Comparison of ENCODE assay signal across 8 cellular contexts in genomic region chr19:1248454-1249297, GRCh38. TPM values are rescaled to one million over a fixed set of nuclear protein-coding genes. Genes with fewer than 3 reads are reported as not detected.
DNase-seq lines count a peak whose midpoint lies in the region; TF ChIP-seq lines count a peak whose summit lies in the region.

Gene MIDN, plus strand, starts transcription at chr19:1248583. Its CDS starts 1,714 bp downstream, at chr19:1250297.

- no peaks in the 10 kb centered on the region for H3K9me3 Mint-ChIP-seq in brain

- H3K4me1 ChIP-seq in GM23248 (ENCODE audit: insufficient read depth) (peaks cover 22% of the 10 kb centered on the region), Loucy (ENCODE audit: insufficient read depth, low read length, poor library complexity, severe bottlenecking) (peaks cover 19% of the 10 kb centered on the region), iPS-18a (ENCODE audit: control insufficient read depth, low read depth, low read length) (peaks cover 3% of the 10 kb centered on the region), skeletal muscle tissue (ENCODE audit: control insufficient read depth in 3 of 3, insufficient read depth in 3 of 3, low read length in 3 of 3) (peaks cover 46 to 63% (median 61%) of the 10 kb centered on the region in 3 donors)

- H4K20me1 ChIP-seq in GM23248 (ENCODE audit: insufficient read depth) (no peaks in the 10 kb centered on the region), Loucy (ENCODE audit: insufficient read depth, low read length, poor library complexity, severe bottlenecking) (peaks cover 35% of the 10 kb centered on the region)

- H3K9me3 ChIP-seq in GM23248 (ENCODE audit: low read depth) (no peaks in the 10 kb centered on the region), Loucy (ENCODE audit: insufficient read depth, low read depth, low read length) (no peaks in the 10 kb centered on the region), iPS-18a (ENCODE audit: control insufficient read depth, low read depth, low read length) (no peaks in the 10 kb centered on the region), skeletal muscle tissue (ENCODE audit: control insufficient read depth in 3 of 3, low read length in 3 of 3) (no peaks in the 10 kb centered on the region)

- H3K9me2 ChIP-seq in GM23248 (ENCODE audit: insufficient read depth) (no peaks in the 10 kb centered on the region), Loucy (replicated peaks; ENCODE audit: low read depth, low read length) (no peaks in the 10 kb centered on the region)

- peaks cover 26% of the 10 kb centered on the region for H3K4me1 Mint-ChIP-seq in brain

- H3K36me3 Mint-ChIP-seq in brain = peaks cover 10% of the 10 kb centered on the region

- H3K4me3 ChIP-seq in GM06990 (replicated peaks; ENCODE audit: low read depth, low read length) (peak within 1 kb of the TSS; percentile 75), GM23248 (peak within 1 kb of the TSS; percentile 88), Loucy (ENCODE audit: low read length, poor library complexity, severe bottlenecking) (peak within 1 kb of the TSS; percentile 92), iPS-18a (ENCODE audit: low read length) (peak within 1 kb of the TSS; percentile 62), skeletal muscle tissue (ENCODE audit: low read length in 3 of 3) (peak within 1 kb of the TSS; percentile 56 to 79 (median 72))

- H3K27ac ChIP-seq in GM23248 (peak within 1 kb of the TSS; percentile 98), iPS-18a (ENCODE audit: low read length) (peak within 1 kb of the TSS; percentile 47), skeletal muscle tissue (ENCODE audit: low read depth, low read length) (peak within 1 kb of the TSS; percentile 100)

- H3K4me2 ChIP-seq in GM23248 (ENCODE audit: unreplicated experiment) (peak within 1 kb of the TSS; percentile 60), Loucy (ENCODE audit: low read depth, low read length, poor library complexity, severe bottlenecking) (peak within 1 kb of the TSS; percentile 76)

- WGBS in GM23248 (ENCODE audit: low coverage in 1 of 2, low lambda C conversion rate in 2 of 2, missing lambda C conversion rate in 2 of 2), 2 experiments = 2 to 3% methylated on average over 36 to 41 of the region's 107 CpGs

- H3K79me2 ChIP-seq in GM23248 (ENCODE audit: insufficient read depth) (peaks cover 32% of the 10 kb centered on the region), Loucy (ENCODE audit: insufficient read depth, low read length) (peaks cover 49% of the 10 kb centered on the region)

- H3K36me3 ChIP-seq in GM06990 (ENCODE audit: control insufficient read depth, insufficient read depth, low read length) = peaks cover 8% of the 10 kb centered on the region
- H3K36me3 ChIP-seq in GM23248 (ENCODE audit: low read depth) = peaks cover 8% of the 10 kb centered on the region; the same call in 1 of the 2 replicates
- H3K36me3 ChIP-seq in Loucy (ENCODE audit: insufficient read depth, low read length) = no peaks in the 10 kb centered on the region
- H3K36me3 ChIP-seq in iPS-18a (ENCODE audit: control insufficient read depth, low read depth, low read length) = peaks cover 7% of the 10 kb centered on the region
- peaks cover 1 to 9% (median 2%) of the 10 kb centered on the region in 3 donors for H3K36me3 ChIP-seq in skeletal muscle tissue (ENCODE audit: control insufficient read depth in 3 of 3, insufficient read depth in 3 of 3, low read length in 3 of 3)

- in situ Hi-C loops in GM23248 (cut with MboI) = no loop called here

- peak within 1 kb of the TSS; percentile 81 to 87 (median 84) for H3K4me3 Mint-ChIP-seq in brain

- H3F3A ChIP-seq in GM23248 (ENCODE audit: insufficient read depth) (peaks cover 10% of the 10 kb centered on the region; the same call in 1 of the 2 replicates), Loucy (ENCODE audit: low read depth) (peaks cover 8% of the 10 kb centered on the region; the same call in 1 of the 2 replicates)

- H3K9ac ChIP-seq in GM23248 (peak within 1 kb of the TSS; percentile 99), Loucy (ENCODE audit: low read depth, low read length, poor library complexity, severe bottlenecking) (peak within 1 kb of the TSS; percentile 94), iPS-18a (ENCODE audit: low read length) (peak within 1 kb of the TSS; percentile 83), skeletal muscle tissue (ENCODE audit: low read depth in 1 of 3, low read length in 3 of 3) (peak within 1 kb of the TSS; percentile 88 to 94 (median 90))

- H3K27me3 ChIP-seq in GM06990 (replicated peaks; ENCODE audit: control insufficient read depth, insufficient read depth, low read length) (no peaks in the 10 kb centered on the region), GM23248 (replicated peaks; ENCODE audit: insufficient read depth) (no peaks in the 10 kb centered on the region), Loucy (ENCODE audit: insufficient read depth, low read length, poor library complexity, severe bottlenecking) (no peaks in the 10 kb centered on the region), iPS-18a (ENCODE audit: control insufficient read depth, insufficient read depth, low read length) (no peaks in the 10 kb centered on the region), skeletal muscle tissue (ENCODE audit: control insufficient read depth in 3 of 3, insufficient read depth in 3 of 3, low read length in 3 of 3) (no peaks in the 10 kb centered on the region)

- no peak within 1 kb of the TSS for H2AFZ ChIP-seq in GM23248
- H2AFZ ChIP-seq in Loucy (ENCODE audit: low read length) = peak within 1 kb of the TSS; percentile 67; the same call in 1 of the 2 replicates

- peak; percentile 85 for DNase-seq in GM06990 (ENCODE audit: extremely low read depth, insufficient read length)
- DNase-seq in GM23248 = peak; percentile 96
- peak; percentile 83 for DNase-seq in T-helper 9 cell
- no peak for DNase-seq in iPS-NIHi11 (ENCODE audit: low spot score)

- peaks cover 4% of the 10 kb centered on the region for H3K27me3 Mint-ChIP-seq in brain

- H3K27ac Mint-ChIP-seq in brain = peak within 1 kb of the TSS; percentile 59 to 97 (median 89)

- TF ChIP-seq CTCF in GM06990 (IDR thresholded peaks at IDR 0.05; ENCODE audit: insufficient read depth, low read length, poor library complexity, severe bottlenecking) = peak; percentile 36
- TF ChIP-seq CTCF in Loucy (conservative IDR thresholded peaks at IDR 0.05; ENCODE audit: low read length) = peak; percentile 72
- peak; percentile 74 to 80 for TF ChIP-seq CTCF in brain (conservative IDR thresholded peaks at IDR 0.05)

RNA-seq across cellular contexts. Expression of gene MIDN, which starts in this region (rescaled TPM):
- 9.4 and 18.5 TPM in 2 replicates for total RNA-seq in GM23248 (2014; rRNA removed; shearing (Covaris generic))
- polyA plus RNA-seq in GM23248 (2016; fragmentation: Nextera tagmentation; extraction: Ambion mirVana) (3.1 and 4.0 TPM in 2 replicates), brain (ENCODE audit: insufficient read depth, low read depth, low replicate concordance) (79.7 TPM)
- total RNA-seq in skeletal muscle tissue = 5.2 TPM

Comparison
In these comparisons a context has a peak if more than half of its experiments do, and no peak if none do; other contexts are left out.
1. RNA of gene MIDN (polyA plus RNA-seq): 79.7 TPM in brain (single experiment); 3.1 to 4.0 TPM in GM23248; every median in the first group is over 10 times any median in the second.
2. H3K27ac ChIP-seq: peak in every context shown above with its lines; median percentile 100 in skeletal muscle tissue; 98 in GM23248; 47 in iPS-18a.
3. Peak in every context shown above with its lines, with median percentiles within 50 percentile points of each other: H3K4me3 ChIP-seq, CTCF ChIP-seq and H3K9ac ChIP-seq.